Comparison of ENCODE assay signal across 8 cellular contexts in the genomic region with DNA sequence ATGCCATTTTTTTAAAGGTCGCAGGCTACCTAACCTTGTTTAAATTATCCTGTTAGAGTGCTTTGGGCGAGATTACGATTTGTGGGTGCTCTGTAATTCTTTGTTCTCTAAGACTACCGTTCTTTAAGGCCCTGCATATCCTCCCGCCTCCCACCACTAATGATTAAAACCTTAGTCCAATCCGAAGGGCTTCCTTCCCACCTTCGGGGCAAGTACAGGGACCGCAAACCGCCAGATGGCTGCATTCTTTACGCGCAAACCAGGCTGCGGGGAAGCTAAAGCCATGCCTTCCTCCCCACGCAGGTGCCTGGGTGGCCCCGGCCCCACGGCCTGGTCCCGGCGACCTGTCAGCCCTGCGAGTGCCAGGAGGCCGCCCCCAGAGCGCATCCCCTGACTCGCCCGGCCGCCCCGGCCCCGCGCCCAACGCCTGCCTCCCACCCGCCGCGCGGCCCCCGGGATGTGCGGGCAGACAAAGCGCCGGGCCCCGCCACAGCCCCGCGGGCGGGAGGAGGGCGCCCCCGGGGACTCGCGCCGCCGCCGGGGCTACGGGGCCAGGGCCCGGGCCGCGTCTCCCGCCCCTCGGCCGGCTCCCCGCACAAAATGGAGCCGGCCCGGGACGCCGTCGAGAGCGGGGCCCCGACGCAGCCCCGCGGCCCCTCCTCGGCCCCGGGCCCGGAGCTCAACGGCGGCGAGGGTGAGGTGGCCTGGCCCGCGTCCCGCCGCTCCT. TPM values are rescaled to one million over a fixed set of nuclear protein-coding genes. Genes with fewer than 3 reads are reported as not detected.
DNase-seq lines count a peak whose midpoint lies in the region; ATAC-seq, FAIRE-seq and TF ChIP-seq lines count a peak whose summit lies in the region.

No MANE protein-coding gene starts in this region.

- H3K4me3 ChIP-seq in BE2C (ENCODE audit: low read depth, low read length): peak overlapping the region; percentile 91
- H3K4me3 ChIP-seq in RWPE2 (ENCODE audit: severe bottlenecking): peak overlapping the region; percentile 99
- H3K4me3 ChIP-seq in neutrophil (ENCODE audit: low read depth in 1 of 2, low read length in 1 of 2): peak overlapping the region; percentile 76
- peak overlapping the region; percentile 84 for H3K4me3 ChIP-seq in thymus (ENCODE audit: low read length)

- H3K27me3 ChIP-seq in BE2C: no peaks in the 10 kb centered on the region
- H3K27me3 ChIP-seq in RWPE2 (ENCODE audit: insufficient read depth, poor library complexity, severe bottlenecking): no peaks in the 10 kb centered on the region
- H3K27me3 ChIP-seq in neutrophil: no peaks in the 10 kb centered on the region
- no peaks in the 10 kb centered on the region for H3K27me3 ChIP-seq in thymus (ENCODE audit: control insufficient read depth, insufficient read depth)

- under 1% methylated on average over 74 of the region's 74 CpGs for whole genome bisulfite sequencing in thymus

- H3K36me3 ChIP-seq in BE2C (no peaks in the 10 kb centered on the region), RWPE2 (ENCODE audit: low read depth) (peaks cover 33% of the 10 kb centered on the region), neutrophil (no peaks in the 10 kb centered on the region), thymus (ENCODE audit: control insufficient read depth, insufficient read depth) (peaks cover 6% of the 10 kb centered on the region)

- peak; percentile 48 for TF ChIP-seq POLR2A in GM19193 (IDR thresholded peaks at IDR 0.05; ENCODE audit: extremely low read depth, insufficient read depth, insufficient read length)

- TF ChIP-seq CTCF in BE2C (IDR thresholded peaks at IDR 0.05; ENCODE audit: low read depth, low read length) (no peak), RWPE2 (IDR thresholded peaks at IDR 0.05; ENCODE audit: poor library complexity, severe bottlenecking) (no peak), neutrophil (IDR thresholded peaks at IDR 0.05) (no peak)

- DNase-seq in BE2C (peak; percentile 34), RWPE2 (ENCODE audit: low spot score) (no peak), frontal cortex (ENCODE audit: low spot score in 2 of 2) (peak; percentile 40 to 60)
- DNase-seq in activated naive CD4-positive, alpha-beta T cell treated with Interleukin-2 at 50 U/mL for 16 hours: peak; percentile 61

- FAIRE-seq in frontal cortex (lab: Jason Lieb, UNC): no peak

- H3K4me1 ChIP-seq in BE2C (peaks cover 6% of the 10 kb centered on the region), RWPE2 (ENCODE audit: insufficient read depth, poor library complexity, severe bottlenecking) (peaks cover 19% of the 10 kb centered on the region), neutrophil (ENCODE audit: control insufficient read depth in 1 of 2, insufficient read depth in 1 of 2, low read depth in 1 of 2, low read length in 1 of 2) (peaks cover 17 to 20% of the 10 kb centered on the region in 2 experiments), thymus (ENCODE audit: control insufficient read depth, insufficient read depth, low read length) (peaks cover 4% of the 10 kb centered on the region)

- H3K9me3 ChIP-seq in BE2C (no peaks in the 10 kb centered on the region), RWPE2 (ENCODE audit: severe bottlenecking) (no peaks in the 10 kb centered on the region), neutrophil (no peaks in the 10 kb centered on the region), thymus (ENCODE audit: control insufficient read depth) (no peaks in the 10 kb centered on the region)

- H3K27ac ChIP-seq in RWPE2 (ENCODE audit: poor library complexity, severe bottlenecking): peak overlapping the region; percentile 89
- peak overlapping the region; percentile 80 for H3K27ac ChIP-seq in neutrophil
- H3K27ac ChIP-seq in thymus (ENCODE audit: low read depth): peak overlapping the region; percentile 93

- ATAC-seq in HG03342 (IDR thresholded peaks at IDR 0.05; ENCODE audit: unreplicated experiment) (peak; percentile 24), RWPE2 (ENCODE audit: low read depth) (peak; percentile 16; the same call in 1 of the 3 replicates)

RNA-seq across cellular contexts. Expression of a gene that starts 0.7 kb away (rescaled TPM):
- 20.3 TPM for polyA plus RNA-seq in BE2C (2012; ENCODE audit: insufficient read depth, insufficient read length, low read depth)
- 39.9 TPM for total RNA-seq in frontal cortex
- polyA plus RNA-seq in thymus: 37.1 TPM
